In genomic region chr22:31295413-31295812, GRCh38 we compare ENCODE assay signal across 9 cellular contexts. TPM values are rescaled to one million over a fixed set of nuclear protein-coding genes. Genes with fewer than 3 reads are reported as not detected.
DNase-seq lines count a peak whose midpoint lies in the region; ATAC-seq, FAIRE-seq and TF ChIP-seq lines count a peak whose summit lies in the region.
"Had no signal": no experiment of that assay in that cellular context is flagged by ENCODE, and none has a peak within 500 bp of the region (broad histone marks: within the 10 kb centered on the region; RNA-seq: fewer than 3 reads in every experiment).

No MANE protein-coding gene starts in this region.

- no peak for TF ChIP-seq CTCF in PC-9 (conservative IDR thresholded peaks at IDR 0.05)

- H3K27ac ChIP-seq in PC-9: peak overlapping the region; percentile 90
- H3K27ac ChIP-seq in epithelial cell of prostate: peak overlapping the region; percentile 97
- peak overlapping the region; percentile 88 for H3K27ac ChIP-seq in subcutaneous abdominal adipose tissue (ENCODE audit: low read depth, low read length)

- intact Hi-C loops in PC-9 (cut with micrococcal nuclease; ENCODE audit: unreplicated experiment): no loop called here

- FAIRE-seq in RCC 7860 (lab: Jason Lieb, UNC): no peak

- BruUV-seq in PC-9 (replicated peaks; lab: Mats Ljungman, UMichigan): no TSS peak

- H3K4me1 Mint-ChIP-seq in activated CD4-positive, alpha-beta T cell treated with anti-CD3 and anti-CD28 coated beads, Interleukin-2, amount 10 ng/mL, durations not matched to agents 7 days and 5 days: peaks cover 39% of the 10 kb centered on the region

- peak overlapping the region; percentile 64 for H3K27ac Mint-ChIP-seq in activated CD4-positive, alpha-beta T cell treated with anti-CD3 and anti-CD28 coated beads, Interleukin-2, amount 10 ng/mL, durations not matched to agents 7 days and 5 days

- H3K36me3 ChIP-seq in PC-9 (ENCODE audit: low read depth) (no peaks in the 10 kb centered on the region), subcutaneous abdominal adipose tissue (ENCODE audit: control insufficient read depth in 5 of 5, insufficient read depth in 5 of 5, low read length in 5 of 5) (no peaks in the 10 kb centered on the region)

- no peaks in the 10 kb centered on the region for H3K27me3 Mint-ChIP-seq in activated CD4-positive, alpha-beta T cell treated with anti-CD3 and anti-CD28 coated beads, Interleukin-2, amount 10 ng/mL, durations not matched to agents 7 days and 5 days

- H4K20me1 ChIP-seq in PC-9 (ENCODE audit: insufficient read depth): no peaks in the 10 kb centered on the region

- peak overlapping the region; percentile 61 for H3K4me2 ChIP-seq in PC-9

- CTCF ChIA-PET in activated CD4-positive, alpha-beta T cell treated with anti-CD3 and anti-CD28 coated beads, Interleukin-2, amount 10 ng/mL, durations not matched to agents 7 days and 5 days (lab: Charles Lee): interaction anchor here (2.1 kb wide), 1 partner anchor 18 kb away, joined by 12 read pairs; no protein-coding TSS in a partner anchor
- CTCF ChIA-PET in PC-9 (lab: Charles Lee): no interaction called here

- H2AFZ ChIP-seq in PC-9: no peak overlapping the region

- peaks cover 51% of the 10 kb centered on the region for H3K4me1 ChIP-seq in PC-9 (replicated peaks; ENCODE audit: insufficient read depth)
- H3K4me1 ChIP-seq in subcutaneous abdominal adipose tissue (ENCODE audit: control insufficient read depth in 5 of 5, insufficient read depth in 5 of 5, low read length in 5 of 5): peaks cover 7 to 58% (median 51%) of the 10 kb centered on the region in 5 donors

- no peak for DNase-seq in activated CD4-positive, alpha-beta T cell treated with anti-CD3 and anti-CD28 coated beads, Interleukin-2, amount 10 ng/mL, durations not matched to agents 7 days and 5 days
- DNase-seq in activated CD4-positive, alpha-beta T cell treated with anti-CD3 and anti-CD28 coated beads for 48 hours: no peak
- DNase-seq in PC-9 (no peak), epithelial cell of prostate (ENCODE audit: low read depth, low spot score) (no peak), mucosa of gallbladder (ENCODE audit: low spot score) (no peak), RCC 7860 (ENCODE audit: low spot score) (no peak)

- H3K9me2 ChIP-seq in PC-9 (ENCODE audit: insufficient read depth): no peaks in the 10 kb centered on the region

- peaks cover 15% of the 10 kb centered on the region for H3K36me3 Mint-ChIP-seq in activated CD4-positive, alpha-beta T cell treated with anti-CD3 and anti-CD28 coated beads, Interleukin-2, amount 10 ng/mL, durations not matched to agents 7 days and 5 days (ENCODE audit: low read depth)

- POLR2A ChIA-PET in activated CD4-positive, alpha-beta T cell treated with anti-CD3 and anti-CD28 coated beads, Interleukin-2, amount 10 ng/mL, durations not matched to agents 7 days and 5 days (lab: Charles Lee): interaction anchor here (1.2 kb wide), 1 partner anchor 9 kb away, joined by 4 read pairs; no protein-coding TSS in a partner anchor
- POLR2A ChIA-PET in PC-9 (lab: Charles Lee; ENCODE audit: unreplicated experiment): interaction anchor here (0.7 kb wide), 2 partner anchors 51 to 309 kb away, joined by 3 to 7 read pairs; partner anchors contain the start of gene PATZ1

- H3K9me3 Mint-ChIP-seq in activated CD4-positive, alpha-beta T cell treated with anti-CD3 and anti-CD28 coated beads, Interleukin-2, amount 10 ng/mL, durations not matched to agents 7 days and 5 days: no peaks in the 10 kb centered on the region

- H3K4me3 ChIP-seq in PC-9: no peak overlapping the region
- no peak overlapping the region for H3K4me3 ChIP-seq in subcutaneous abdominal adipose tissue (ENCODE audit: low read depth in 1 of 5, low read length in 5 of 5)

- H3K27me3 ChIP-seq in PC-9 (ENCODE audit: insufficient read depth, low read depth): no peaks in the 10 kb centered on the region
- H3K27me3 ChIP-seq in subcutaneous abdominal adipose tissue (ENCODE audit: control insufficient read depth in 5 of 5, insufficient read depth in 4 of 5, low read length in 5 of 5): no peaks in the 10 kb centered on the region

- peak overlapping the region in 2 of 5 donors; percentile 45 to 56 for H3K9ac ChIP-seq in subcutaneous abdominal adipose tissue (ENCODE audit: low read length in 5 of 5)

- peaks cover 24% of the 10 kb centered on the region for H3F3A ChIP-seq in PC-9 (ENCODE audit: insufficient read depth, low read depth)

- no peak for ATAC-seq in HG02763 (IDR thresholded peaks at IDR 0.05; ENCODE audit: unreplicated experiment)
- ATAC-seq: sciatic nerve had no signal

- H3K9me3 ChIP-seq in PC-9 (ENCODE audit: insufficient read depth, low read depth) (no peaks in the 10 kb centered on the region; the same call in 1 of the 2 replicates), subcutaneous abdominal adipose tissue (ENCODE audit: control insufficient read depth in 5 of 5, low read length in 5 of 5) (no peaks in the 10 kb centered on the region)

- H3K79me2 ChIP-seq in PC-9 (ENCODE audit: low read depth): no peaks in the 10 kb centered on the region

- H3K4me3 Mint-ChIP-seq in activated CD4-positive, alpha-beta T cell treated with anti-CD3 and anti-CD28 coated beads, Interleukin-2, amount 10 ng/mL, durations not matched to agents 7 days and 5 days: no peak overlapping the region

RNA-seq across cellular contexts. Expression of gene PIK3IP1, which starts 3.1 kb away (rescaled TPM):
- total RNA-seq in activated CD4-positive, alpha-beta T cell treated with anti-CD3 and anti-CD28 coated beads, Interleukin-2, amount 10 ng/mL, durations not matched to agents 7 days and 5 days: 10 to 100 TPM; 56.0 to 63.0 TPM
- total RNA-seq in PC-9 (2021): 15.7 and 17.4 TPM in 2 replicates
- total RNA-seq in mucosa of gallbladder: 48.0 TPM

RNA-seq across cellular contexts. Expression of gene PATZ1, which starts 50.7 kb away (rescaled TPM):
- total RNA-seq in activated CD4-positive, alpha-beta T cell treated with anti-CD3 and anti-CD28 coated beads, Interleukin-2, amount 10 ng/mL, durations not matched to agents 7 days and 5 days: 10 to 100 TPM; 31.6 to 32.7 TPM
- total RNA-seq in PC-9 (2021): 27.9 and 28.2 TPM in 2 replicates
- 61.4 TPM for total RNA-seq in mucosa of gallbladder
